ENCODE assay signal across 9 cellular contexts in genomic region chr14:61502459-61503093, GRCh38.
A peak's percentile ranks its signal among the peaks of the same experiment; 100 is the strongest.
DNase-seq lines count a peak whose midpoint lies in the region; ATAC-seq and TF ChIP-seq lines count a peak whose summit lies in the region.
"Had no signal": no experiment of that assay in that cellular context is flagged by ENCODE, and none has a peak within 500 bp of the region (broad histone marks: within the 10 kb centered on the region; RNA-seq: fewer than 3 reads in every experiment).

No MANE protein-coding gene starts in this region.

- DNase-seq in ascending aorta (ENCODE audit: low spot score in 2 of 2), result no peak
- peak; percentile 89 for DNase-seq in renal cortical epithelial cell (ENCODE audit: low read depth)
- no peak for DNase-seq in LoVo (ENCODE audit: low spot score)
- no peak for DNase-seq in GM10248 (ENCODE audit: extremely low spot score)
- DNase-seq in type B pancreatic cell (ENCODE audit: extremely low spot score, unreplicated experiment), result no peak
- DNase-seq: RPMI8226 had no signal

- H3K4me3 Mint-ChIP-seq in type B pancreatic cell, result no peak overlapping the region

- no peaks in the 10 kb centered on the region for H3K36me3 ChIP-seq in ascending aorta

- H3K36me3 Mint-ChIP-seq in type B pancreatic cell, result peaks cover 4% of the 10 kb centered on the region

- intact Hi-C loops in ascending aorta (cut with DNase I), result loop anchor here (1.0 to 2.0 kb wide), 2 partner anchors 23 to 24 kb away; no protein-coding TSS in a partner anchor

- no peaks in the 10 kb centered on the region for H3K9me3 Mint-ChIP-seq in type B pancreatic cell

- TF ChIP-seq CTCF in ascending aorta (IDR thresholded peaks at IDR 0.05), result no peak
- TF ChIP-seq CTCF in GM10248 (IDR thresholded peaks at IDR 0.05; ENCODE audit: control extremely low read depth, extremely low read depth, low read depth, missing control alignments), result no peak
- TF ChIP-seq CTCF in type B pancreatic cell (conservative IDR thresholded peaks at IDR 0.05), result no peak

- peak overlapping the region; percentile 50 to 62 for H3K27ac ChIP-seq in ascending aorta

- no peaks in the 10 kb centered on the region for H3K9me3 ChIP-seq in ascending aorta

- H3K4me1 Mint-ChIP-seq in type B pancreatic cell (ENCODE audit: unreplicated experiment), result peaks cover 17% of the 10 kb centered on the region

- H3K27ac Mint-ChIP-seq in type B pancreatic cell, result no peak overlapping the region

- ATAC-seq in GM19025 (IDR thresholded peaks at IDR 0.05; ENCODE audit: low read depth, unreplicated experiment), result peak; percentile 8
- ATAC-seq in HG03354 (IDR thresholded peaks at IDR 0.05; ENCODE audit: poor library complexity, severe bottlenecking, unreplicated experiment), result peak; percentile 23
- no peak for ATAC-seq in GM21786 (IDR thresholded peaks at IDR 0.05; ENCODE audit: unreplicated experiment)

- no peak overlapping the region for H3K4me3 ChIP-seq in ascending aorta

- H3K4me1 ChIP-seq in ascending aorta, result peaks cover 8 to 18% of the 10 kb centered on the region in 2 donors

- H3K27me3 Mint-ChIP-seq in type B pancreatic cell, result no peaks in the 10 kb centered on the region

- H3K27me3 ChIP-seq in ascending aorta, result no peaks in the 10 kb centered on the region

- POLR2A ChIA-PET in GM10248 (lab: Yijun Ruan, JAX), result interaction anchor here (0.7 kb wide), 1 partner anchor 193 kb away, joined by 3 read pairs; the partner anchor contains the start of gene HIF1A

- CTCF ChIA-PET in GM10248 (lab: Yijun Ruan, JAX), result interaction anchor here (0.8 to 3.2 kb wide), 6 partner anchors 10 to 335 kb away, joined by 3 to 18 read pairs (median 6); no protein-coding TSS in a partner anchor
